ENCODE assay signal across 15 cellular contexts in the genomic region with DNA sequence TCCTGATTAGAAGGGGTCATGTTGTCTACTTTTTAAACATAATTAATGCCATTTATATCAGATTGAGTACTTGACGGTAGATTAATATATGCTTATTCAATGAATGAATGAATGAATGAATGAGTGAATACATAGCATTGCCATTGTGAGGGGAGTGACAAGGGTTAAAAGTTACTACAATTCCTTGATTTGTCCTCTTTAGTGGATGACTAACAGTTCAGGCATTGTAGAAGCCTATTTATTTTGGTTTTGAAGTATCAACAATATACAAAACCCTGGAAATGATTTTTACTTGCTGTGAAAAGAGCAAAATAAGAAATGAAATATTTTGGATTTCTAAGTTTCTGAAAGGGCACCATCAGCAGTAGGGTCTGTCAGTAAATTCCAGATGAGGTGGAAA.
"Had no signal": no experiment of that assay in that cellular context is flagged by ENCODE, and none has a peak within 500 bp of the region (broad histone marks: within the 10 kb centered on the region; RNA-seq: fewer than 3 reads in every experiment).

No MANE protein-coding gene starts in this region.

- H3K36me3 ChIP-seq: ascending aorta had no signal

- DNase-seq: activated CD4-positive, CD25-positive, alpha-beta regulatory T cell treated with anti-CD3 and anti-CD28 coated beads, Interleukin-2, amount 50 U/mL, for 72 hours; dorsolateral prefrontal cortex; endodermal cell; erythroblast; glutamatergic neuron; hypothalamus; left ventricle myocardium superior; nephron progenitor cell; occipital lobe; right cardiac atrium; stimulated activated naive CD8-positive, alpha-beta T cell treated with anti-CD3 and anti-CD28 coated beads, Interleukin-15, amount 100 ng/mL, for 72 hours had no signal

- H3K27ac ChIP-seq: ascending aorta, dorsolateral prefrontal cortex had no signal

- H3K4me1 Mint-ChIP-seq: nephron progenitor cell had no signal

- H3K4me3 ChIP-seq: ascending aorta, dorsolateral prefrontal cortex had no signal

- H3K4me3 Mint-ChIP-seq: activated T-helper 1 cell treated with anti-CD3 and anti-CD28 coated beads, Interleukin-12 subunit alpha, Interleukin-12 subunit beta, Interleukin-2, Interleukin-4 antibody, amounts not matched to agents 30 ng/mL and 10 ng/mL and 1 ng/mL, durations not matched to agents 14 hours and 24 hours and 36 hours; endodermal cell; nephron progenitor cell; stimulated activated naive CD8-positive, alpha-beta T cell treated with anti-CD3 and anti-CD28 coated beads, Interleukin-15, amount 100 ng/mL, for 72 hours; type B pancreatic cell had no signal

- H3K27me3 ChIP-seq: ascending aorta, dorsolateral prefrontal cortex had no signal

- H3K4me1 ChIP-seq: ascending aorta had no signal

- H3K27ac Mint-ChIP-seq: activated T-helper 1 cell treated with anti-CD3 and anti-CD28 coated beads, Interleukin-12 subunit alpha, Interleukin-12 subunit beta, Interleukin-2, Interleukin-4 antibody, amounts not matched to agents 30 ng/mL and 10 ng/mL and 1 ng/mL, durations not matched to agents 14 hours and 24 hours and 36 hours; endodermal cell; nephron progenitor cell; progenitor cell of endocrine pancreas; stimulated activated naive CD8-positive, alpha-beta T cell treated with anti-CD3 and anti-CD28 coated beads, Interleukin-15, amount 100 ng/mL, for 72 hours; type B pancreatic cell had no signal

- ATAC-seq: left ventricle myocardium superior; right cardiac atrium; stimulated activated naive CD8-positive, alpha-beta T cell treated with anti-CD3 and anti-CD28 coated beads, Interleukin-15, amount 100 ng/mL, for 72 hours had no signal

- H3K27me3 Mint-ChIP-seq: progenitor cell of endocrine pancreas, type B pancreatic cell had no signal

- H3K36me3 Mint-ChIP-seq: type B pancreatic cell had no signal
